ENCODE assay signal across 8 cellular contexts in genomic region chr1:100949515-100950158, GRCh38. TPM values are rescaled to one million over a fixed set of nuclear protein-coding genes. Genes with fewer than 3 reads are reported as not detected.
DNase-seq lines count a peak whose midpoint lies in the region; ATAC-seq, FAIRE-seq and TF ChIP-seq lines count a peak whose summit lies in the region.
"Not testable (repeated sequence)": the region's sequence is repeated elsewhere in the genome, so short reads cannot be mapped to it uniquely, and the experiment has no call there.

No MANE protein-coding gene starts in this region.

- H3K27ac ChIP-seq in adrenal gland = not testable (repeated sequence)
- H3K27ac ChIP-seq in iPS-20b (ENCODE audit: low read length) (peak overlapping the region; percentile 73), small intestine (ENCODE audit: low read depth in 1 of 2, low read length in 1 of 2) (peak overlapping the region in 1 of 2 donors; percentile 3)

- intact Hi-C loops in activated B cell treated with CpG ODN at 0.5 μM for 24 hours (cut with micrococcal nuclease); adrenal gland (cut with DNase I): not testable (repeated sequence)

- TF ChIP-seq POLR2A in adrenal gland (IDR thresholded peaks at IDR 0.05) = not testable (repeated sequence)

- H3K27ac Mint-ChIP-seq in activated B cell treated with CpG ODN at 0.5 μM for 24 hours = peak overlapping the region; percentile 83

- peak; percentile 39 for ATAC-seq in GM19468 (IDR thresholded peaks at IDR 0.05; ENCODE audit: extremely low read depth, unreplicated experiment)
- ATAC-seq in HG03135 (IDR thresholded peaks at IDR 0.05; ENCODE audit: unreplicated experiment) = peak; percentile 82
- peak; percentile 93 for ATAC-seq in activated B cell treated with CpG ODN at 0.5 μM for 24 hours (ENCODE audit: low read depth)

- not testable (repeated sequence) for H3K36me3 ChIP-seq in adrenal gland (replicated peaks in 1 of 2); iPS-20b (ENCODE audit: insufficient read depth, low read depth, low read length); small intestine (ENCODE audit: control insufficient read depth in 2 of 2, insufficient read depth in 2 of 2, low read length in 2 of 2)

- H3K4me1 Mint-ChIP-seq in activated B cell treated with CpG ODN at 0.5 μM for 24 hours = peaks cover 67% of the 10 kb centered on the region

- not testable (repeated sequence) for H3K4me3 ChIP-seq in adrenal gland; small intestine (ENCODE audit: low read depth in 1 of 2, low read length in 2 of 2)
- H3K4me3 ChIP-seq in iPS-20b (ENCODE audit: low read length) = peak overlapping the region; percentile 41; the same call in 1 of the 2 replicates

- H3K9me3 Mint-ChIP-seq in activated B cell treated with CpG ODN at 0.5 μM for 24 hours = peaks cover 22% of the 10 kb centered on the region

- in situ Hi-C loops in Caki2 (cut with HindIII; ENCODE audit: low pct_unique_long_range_greater_than_20kb, low sequenced_read_pairs) = not testable (repeated sequence)

- not testable (repeated sequence) for H3K9me3 ChIP-seq in adrenal gland (replicated peaks in 1 of 3); iPS-20b (ENCODE audit: insufficient read depth, low read depth, low read length); small intestine (ENCODE audit: control insufficient read depth, low read depth)

- not testable (repeated sequence) for FAIRE-seq in small intestine (lab: Jason Lieb, UNC)

- H3K9ac ChIP-seq in iPS-20b (ENCODE audit: low read depth, low read length) = peak overlapping the region; percentile 54; the same call in 1 of the 2 replicates

- not testable (repeated sequence) for H3K4me1 ChIP-seq in adrenal gland (replicated peaks in 1 of 2); small intestine (ENCODE audit: control insufficient read depth in 2 of 2, insufficient read depth in 1 of 2, low read depth in 1 of 2, low read length in 1 of 2)
- peaks cover 40% of the 10 kb centered on the region for H3K4me1 ChIP-seq in iPS-20b (ENCODE audit: insufficient read depth, low read length)

- CTCF ChIA-PET in activated B cell treated with CpG ODN at 0.5 μM for 24 hours (lab: Charles Lee) = interaction anchor here (0.9 to 2.4 kb wide), 3 partner anchors 176 to 339 kb away, joined by 3 to 8 read pairs (median 5); no protein-coding TSS in a partner anchor

- peak overlapping the region; percentile 50 for H3K4me3 Mint-ChIP-seq in activated B cell treated with CpG ODN at 0.5 μM for 24 hours

- TF ChIP-seq CTCF in activated B cell treated with CpG ODN at 0.5 μM for 24 hours (IDR thresholded peaks at IDR 0.05); adrenal gland (IDR thresholded peaks at IDR 0.05): not testable (repeated sequence)

- peaks cover 63% of the 10 kb centered on the region for H3K36me3 Mint-ChIP-seq in activated B cell treated with CpG ODN at 0.5 μM for 24 hours (ENCODE audit: low read depth)

- POLR2A ChIA-PET in activated B cell treated with CpG ODN at 0.5 μM for 24 hours (lab: Charles Lee) = interaction anchor here (1.5 to 2.1 kb wide), 2 partner anchors 229 to 286 kb away, joined by 4 to 9 read pairs; no protein-coding TSS in a partner anchor

- 79 to 95% (median 85%) methylated on average over 8 to 9 of the region's 9 CpGs for WGBS in adrenal gland, 4 donors
- WGBS in small intestine, 3 donors = 58 to 61% (median 60%) methylated on average over 9 of the region's 9 CpGs

- DNase-seq in Caki2 (ENCODE audit: low read depth) = peak; percentile 25
- DNase-seq in NCI-H2196 (lab: John Stamatoyannopoulos, UW; ENCODE audit: unreplicated experiment) = peak; percentile 46
- DNase-seq in activated B cell treated with CpG ODN at 0.5 μM for 24 hours = peak; percentile 27
- DNase-seq in adrenal gland = peak in 5 of 7 donors; percentile 13 to 55 (median 28)
- DNase-seq in small intestine = peak; percentile 69

- H3K27me3 Mint-ChIP-seq in activated B cell treated with CpG ODN at 0.5 μM for 24 hours = not testable (repeated sequence)

- not testable (repeated sequence) for H3K27me3 ChIP-seq in adrenal gland; iPS-20b (ENCODE audit: insufficient read depth, low read length); small intestine (ENCODE audit: control insufficient read depth in 2 of 2, insufficient read depth in 2 of 2, low read length in 2 of 2)

RNA-seq across cellular contexts. Expression of gene SLC30A7, which starts 53.7 kb away (rescaled TPM):
- 10.8 and 28.4 TPM in 2 replicates for total RNA-seq in Caki2 (2014; rRNA removed; shearing (Covaris generic); ENCODE audit: low replicate concordance)
- 21.1 and 25.7 TPM in 2 replicates for total RNA-seq in activated B cell treated with CpG ODN at 0.5 μM for 24 hours
- 10 to 100 TPM; 21.3 to 79.8 (median 36.1) TPM for total RNA-seq in adrenal gland
- polyA plus RNA-seq in adrenal gland = 10 to 100 TPM in 1 of 3 donors, 1 to 10 TPM in 2; 3.1 to 24.7 (median 4.6) TPM
- 1 to 10 TPM; 2.0 to 5.9 (median 2.2) TPM for polyA plus RNA-seq in small intestine

RNA-seq across cellular contexts. Expression of gene EXTL2, which starts 55.0 kb away (rescaled TPM):
- 1.8 and 3.9 TPM in 2 replicates for total RNA-seq in Caki2 (2014; rRNA removed; shearing (Covaris generic); ENCODE audit: low replicate concordance)
- 3.7 and 4.8 TPM in 2 replicates for total RNA-seq in activated B cell treated with CpG ODN at 0.5 μM for 24 hours
- total RNA-seq in adrenal gland = 10 to 100 TPM; 20.2 to 42.6 (median 32.0) TPM
- 10 to 100 TPM; 15.4 to 31.7 (median 25.0) TPM for polyA plus RNA-seq in adrenal gland
- polyA plus RNA-seq in small intestine = 1 to 10 TPM; 1.3 to 5.2 (median 1.9) TPM

Comparison
In these comparisons a context has a peak if more than half of its experiments do, and no peak if none do; other contexts are left out.
1. ATAC-seq: peak in every context shown above with its lines; median percentile 93 in activated B cell treated with CpG ODN at 0.5 μM for 24 hours; 82 in HG03135; 39 in GM19468.